Comparison of ENCODE assay signal across 9 cellular contexts in the genomic region with DNA sequence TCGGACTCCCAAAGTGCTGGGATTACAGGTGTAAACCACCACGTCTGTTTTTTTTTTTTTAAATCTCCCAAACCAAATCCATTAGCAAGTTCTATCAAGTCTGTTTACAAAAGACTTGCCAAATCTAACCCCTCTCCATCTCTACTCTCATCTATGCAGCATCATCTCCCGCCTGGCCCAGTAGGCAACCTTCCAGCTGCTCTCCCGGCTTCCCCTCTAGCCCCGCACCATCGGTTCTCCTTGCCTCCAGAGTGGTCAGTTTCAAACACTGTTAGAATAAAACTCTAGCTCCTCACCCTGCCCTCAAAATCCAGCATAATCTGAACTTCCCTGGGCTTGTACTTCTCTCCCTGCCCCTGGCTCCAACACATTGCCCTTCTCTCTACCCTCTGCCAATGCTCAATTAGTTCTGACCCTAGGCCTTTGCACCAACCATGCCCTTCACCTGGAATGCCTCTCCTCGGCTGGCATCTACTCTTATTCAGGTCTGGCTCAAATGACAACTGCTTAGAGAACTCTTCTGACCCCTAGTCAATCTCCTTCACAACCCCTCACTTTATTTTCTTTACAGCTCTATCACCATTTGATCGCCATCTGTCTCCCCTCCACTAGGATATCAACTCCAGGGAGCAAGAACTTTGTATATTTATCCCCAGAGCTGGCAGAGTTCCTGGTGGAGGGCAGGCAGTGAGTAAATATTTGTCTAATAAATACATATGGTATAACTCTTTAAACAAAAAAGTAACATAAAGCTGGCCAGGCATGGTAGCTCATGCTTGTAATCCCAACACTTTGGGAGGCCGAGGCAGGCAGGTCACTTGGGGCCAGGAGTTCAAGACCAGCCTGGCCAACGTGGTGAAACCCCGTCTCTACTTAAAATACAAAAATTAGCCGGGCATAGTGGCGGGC. TPM values are rescaled to one million over a fixed set of nuclear protein-coding genes. Genes with fewer than 3 reads are reported as not detected.
DNase-seq lines count a peak whose midpoint lies in the region; ATAC-seq and TF ChIP-seq lines count a peak whose summit lies in the region.
"Had no signal": no experiment of that assay in that cellular context is flagged by ENCODE, and none has a peak within 500 bp of the region (broad histone marks: within the 10 kb centered on the region; RNA-seq: fewer than 3 reads in every experiment).

No MANE protein-coding gene starts in this region.

- no peaks in the 10 kb centered on the region for H3K27me3 Mint-ChIP-seq in osteocyte (ENCODE audit: unreplicated experiment)

- H3K4me3 ChIP-seq in MG63: no peak overlapping the region
- no peak overlapping the region for H3K4me3 ChIP-seq in body of pancreas
- H3K4me3 ChIP-seq: PC-9 had no signal

- 54 to 57% methylated on average over 13 of the region's 13 CpGs for WGBS in body of pancreas, 2 donors

- H3K27me3 ChIP-seq in MG63 (no peaks in the 10 kb centered on the region), body of pancreas (no peaks in the 10 kb centered on the region)

- DNase-seq in DMS 273 (lab: John Stamatoyannopoulos, UW; ENCODE audit: unreplicated experiment) (peak; percentile 80), MG63 (peak; percentile 70), body of pancreas (peak in 3 of 4 donors; percentile 25 to 55 (median 53)), osteocyte (ENCODE audit: extremely low spot score, unreplicated experiment) (no peak)
- DNase-seq in stimulated activated naive CD4-positive, alpha-beta T cell treated with Interleukin-2 at 50 U/mL for 16 hours (lab: John Stamatoyannopoulos, UW): no peak
- DNase-seq: PC-9, posterior cingulate gyrus had no signal

- peaks cover 9% of the 10 kb centered on the region for H3K36me3 Mint-ChIP-seq in osteocyte (ENCODE audit: unreplicated experiment)

- H3K36me3 ChIP-seq in MG63: peaks cover 26% of the 10 kb centered on the region
- H3K36me3 ChIP-seq in body of pancreas (replicated peaks in 1 of 2; ENCODE audit: insufficient read depth in 1 of 2, low read depth in 2 of 2): no peaks in the 10 kb centered on the region

- no peak for TF ChIP-seq POLR2A in body of pancreas (IDR thresholded peaks at IDR 0.05)

- peak overlapping the region; percentile 59 for H3K27ac Mint-ChIP-seq in osteocyte (ENCODE audit: unreplicated experiment)

- TF ChIP-seq CTCF in body of pancreas (IDR thresholded peaks at IDR 0.05) (no peak), osteocyte (IDR thresholded peaks at IDR 0.05) (no peak)

- ATAC-seq in body of pancreas: no peak
- ATAC-seq in GM18858 (IDR thresholded peaks at IDR 0.05; ENCODE audit: unreplicated experiment): no peak
- no peak for ATAC-seq in GM19328 (IDR thresholded peaks at IDR 0.05; ENCODE audit: unreplicated experiment)

- intact Hi-C loops in body of pancreas (cut with DNase I): no loop called here

- peak overlapping the region; percentile 42 to 90 (median 50) for H3K27ac ChIP-seq in body of pancreas
- H3K27ac ChIP-seq: PC-9 had no signal

- H3K9me3 Mint-ChIP-seq in osteocyte (ENCODE audit: unreplicated experiment): no peaks in the 10 kb centered on the region

- H3K4me1 Mint-ChIP-seq in osteocyte (ENCODE audit: unreplicated experiment): peaks cover 62% of the 10 kb centered on the region

- H3K4me1 ChIP-seq in body of pancreas: peaks cover 76% of the 10 kb centered on the region

- no peaks in the 10 kb centered on the region for H3K9me3 ChIP-seq in MG63
- no peaks in the 10 kb centered on the region for H3K9me3 ChIP-seq in body of pancreas

- H3K4me3 Mint-ChIP-seq in osteocyte (ENCODE audit: unreplicated experiment): no peak overlapping the region

RNA-seq across cellular contexts. Expression of gene WSB2, which starts 4.9 kb away (rescaled TPM):
- total RNA-seq in MG63 (2014; rRNA removed; shearing (Covaris generic); ENCODE audit: low replicate concordance): 131 and 158 TPM in 2 replicates
- 10 to 100 TPM; 28.7 to 48.0 TPM for total RNA-seq in body of pancreas
- total RNA-seq in osteocyte: 94.7 and 98.2 TPM in 2 replicates

RNA-seq across cellular contexts. Expression of gene RFC5, which starts 39.6 kb away (rescaled TPM):
- total RNA-seq in MG63 (2014; rRNA removed; shearing (Covaris generic); ENCODE audit: low replicate concordance): 28.9 and 46.2 TPM in 2 replicates
- 1 to 10 TPM; 4.6 to 6.2 TPM for total RNA-seq in body of pancreas
- 12.7 and 13.2 TPM in 2 replicates for total RNA-seq in osteocyte

RNA-seq across cellular contexts. Expression of gene VSIG10, which starts 47.7 kb away (rescaled TPM):
- 23.9 and 29.4 TPM in 2 replicates for total RNA-seq in MG63 (2014; rRNA removed; shearing (Covaris generic); ENCODE audit: low replicate concordance)
- total RNA-seq in body of pancreas (10 to 100 TPM; 20.4 to 41.0 TPM), osteocyte (20.7 and 21.7 TPM in 2 replicates)

Comparison
In these comparisons a context has a peak if more than half of its experiments do, and no peak if none do; other contexts are left out.
1. DNase-seq: peak in DMS 273 (single experiment), MG63 (single experiment) and body of pancreas (3 of 4); none in osteocyte (single experiment) and stimulated activated naive CD4-positive, alpha-beta T cell treated with Interleukin-2 at 50 U/mL for 16 hours (single experiment).